25 cellular contexts compared by ENCODE assay signal in the genomic region with DNA sequence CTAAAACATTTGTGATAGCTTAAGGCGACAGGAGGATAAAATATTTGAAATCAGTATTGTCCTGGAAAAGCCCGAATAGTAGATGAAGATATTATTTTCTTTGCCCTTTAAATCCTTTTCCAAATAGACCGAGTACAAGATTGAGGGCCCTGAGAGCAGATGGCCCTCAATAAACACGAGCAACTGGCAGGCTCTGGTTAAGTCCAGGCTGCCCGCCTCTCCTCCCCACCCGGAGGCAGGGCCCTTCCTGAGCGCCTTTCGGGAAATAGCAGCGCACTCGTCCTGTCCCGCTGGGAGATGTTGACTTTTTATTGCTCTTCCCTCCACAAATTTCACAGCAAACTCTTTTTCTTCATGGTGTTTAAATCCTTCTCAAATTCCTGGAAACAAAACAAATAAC. TPM values are rescaled to one million over a fixed set of nuclear protein-coding genes. Genes with fewer than 3 reads are reported as not detected.
DNase-seq lines count a peak whose midpoint lies in the region; ATAC-seq, FAIRE-seq and TF ChIP-seq lines count a peak whose summit lies in the region.
"Had no signal": no experiment of that assay in that cellular context is flagged by ENCODE, and none has a peak within 500 bp of the region (broad histone marks: within the 10 kb centered on the region; RNA-seq: fewer than 3 reads in every experiment).

No MANE protein-coding gene starts in this region.

- POLR2A ChIA-PET in activated CD8-positive, alpha-beta T cell treated with anti-CD3 and anti-CD28 coated beads, Interleukin-2, amount 10 ng/mL, durations not matched to agents 7 days and 5 days (lab: Charles Lee), result no interaction called here

- H3K9me3 ChIP-seq in WERI-Rb-1 (ENCODE audit: severe bottlenecking) (no peaks in the 10 kb centered on the region), osteoblast (ENCODE audit: low read depth, low read length) (no peaks in the 10 kb centered on the region), left ventricle myocardium inferior (replicated peaks) (no peaks in the 10 kb centered on the region)
- H3K9me3 ChIP-seq: A549, prostate gland, upper lobe of left lung had no signal

- H3K4me2 ChIP-seq in osteoblast (ENCODE audit: insufficient read depth, low read length), result peak overlapping the region; percentile 18
- H3K4me2 ChIP-seq: A549 had no signal

- peak overlapping the region; percentile 55 for H3K27ac ChIP-seq in WERI-Rb-1
- no peak overlapping the region for H3K27ac ChIP-seq in osteoblast (ENCODE audit: low read depth, low read length)
- H3K27ac ChIP-seq in left ventricle myocardium inferior (replicated peaks), result no peak overlapping the region
- H3K27ac ChIP-seq: A549, cardiac muscle cell, upper lobe of left lung had no signal

- no peak overlapping the region for H3K27ac Mint-ChIP-seq in activated CD8-positive, alpha-beta T cell treated with anti-CD3 and anti-CD28 coated beads, Interleukin-2, amount 10 ng/mL, durations not matched to agents 7 days and 5 days
- H3K27ac Mint-ChIP-seq: CD8-positive, alpha-beta memory T cell; IgD-negative memory B cell; WTC11 had no signal

- H3K27me3 Mint-ChIP-seq in activated CD8-positive, alpha-beta T cell treated with anti-CD3 and anti-CD28 coated beads, Interleukin-2, amount 10 ng/mL, durations not matched to agents 7 days and 5 days (ENCODE audit: low read depth), result peaks cover 7% of the 10 kb centered on the region
- H3K27me3 Mint-ChIP-seq: activated naive CD4-positive, alpha-beta T cell treated with anti-CD3 and anti-CD28 coated beads, Interleukin-2, amount 50 U/mL, for 24 hours had no signal

- DNase-seq in D721Med (ENCODE audit: insufficient read length, low spot score) (peak; percentile 73), NCI-H1694 treated with DMSO at 0.1 percent for 48 hours (lab: John Stamatoyannopoulos, UW) (peak; percentile 83), WERI-Rb-1 (peak; percentile 78), osteoblast (ENCODE audit: insufficient read length, low spot score, missing footprints) (peak; percentile 75), NCI-H748 (lab: John Stamatoyannopoulos, UW; ENCODE audit: unreplicated experiment) (no peak), SIG-M5 (lab: John Stamatoyannopoulos, UW) (no peak), left ventricle myocardium inferior (no peak)
- DNase-seq in activated CD8-positive, alpha-beta T cell treated with anti-CD3 and anti-CD28 coated beads, Interleukin-2, amount 10 ng/mL, durations not matched to agents 7 days and 5 days, result no peak
- DNase-seq: activated CD4-positive, alpha-beta T cell treated with anti-CD3 and anti-CD28 coated beads, Interleukin-2, amount 50 U/mL, for 1 hour; aorta; CD8-positive, alpha-beta memory T cell; DND-41; NCI-H526 treated with DMSO at 0.1 percent for 48 hours; T1000; upper lobe of left lung had no signal

- no peak overlapping the region for H3K4me3 Mint-ChIP-seq in activated CD8-positive, alpha-beta T cell treated with anti-CD3 and anti-CD28 coated beads, Interleukin-2, amount 10 ng/mL, durations not matched to agents 7 days and 5 days
- H3K4me3 Mint-ChIP-seq: activated naive CD4-positive, alpha-beta T cell treated with anti-CD3 and anti-CD28 coated beads, Interleukin-2, amount 50 U/mL, for 24 hours; CD8-positive, alpha-beta memory T cell; IgD-negative memory B cell; WTC11 had no signal

- H3K4me1 Mint-ChIP-seq in activated CD8-positive, alpha-beta T cell treated with anti-CD3 and anti-CD28 coated beads, Interleukin-2, amount 10 ng/mL, durations not matched to agents 7 days and 5 days (ENCODE audit: low read depth), result no peaks in the 10 kb centered on the region
- H3K4me1 Mint-ChIP-seq: activated naive CD4-positive, alpha-beta T cell treated with anti-CD3 and anti-CD28 coated beads, Interleukin-2, amount 50 U/mL, for 24 hours; CD8-positive, alpha-beta memory T cell had no signal

- no peak for ATAC-seq in activated CD8-positive, alpha-beta T cell treated with anti-CD3 and anti-CD28 coated beads, Interleukin-2, amount 10 ng/mL, durations not matched to agents 7 days and 5 days
- ATAC-seq: A549, HCT116, WTC11 had no signal

- no peaks in the 10 kb centered on the region for H3K36me3 Mint-ChIP-seq in activated CD8-positive, alpha-beta T cell treated with anti-CD3 and anti-CD28 coated beads, Interleukin-2, amount 10 ng/mL, durations not matched to agents 7 days and 5 days (ENCODE audit: low read depth)
- H3K36me3 Mint-ChIP-seq: activated naive CD4-positive, alpha-beta T cell treated with anti-CD3 and anti-CD28 coated beads, Interleukin-2, amount 50 U/mL, for 24 hours; CD8-positive, alpha-beta memory T cell; WTC11 had no signal

- H2AFZ ChIP-seq in osteoblast (ENCODE audit: low read length), result peak overlapping the region; percentile 86

- CTCF ChIA-PET in activated CD8-positive, alpha-beta T cell treated with anti-CD3 and anti-CD28 coated beads, Interleukin-2, amount 10 ng/mL, durations not matched to agents 7 days and 5 days (lab: Charles Lee), result no interaction called here

- peaks cover 13% of the 10 kb centered on the region for H3K4me1 ChIP-seq in osteoblast (ENCODE audit: insufficient read depth, low read length)
- H3K4me1 ChIP-seq in left ventricle myocardium inferior, result peaks cover 6% of the 10 kb centered on the region
- H3K4me1 ChIP-seq: A549, prostate gland had no signal

- H3K79me2 ChIP-seq in osteoblast (ENCODE audit: insufficient read depth, low read length), result no peaks in the 10 kb centered on the region

- H4K20me1 ChIP-seq in osteoblast (ENCODE audit: insufficient read depth, low read length), result no peaks in the 10 kb centered on the region

- H3K36me3 ChIP-seq in WERI-Rb-1 (no peaks in the 10 kb centered on the region), osteoblast (ENCODE audit: insufficient read depth, low read length) (no peaks in the 10 kb centered on the region), left ventricle myocardium inferior (no peaks in the 10 kb centered on the region)
- H3K36me3 ChIP-seq: cardiac muscle cell, prostate gland, upper lobe of left lung had no signal

- H3K4me3 ChIP-seq in WERI-Rb-1 (ENCODE audit: low read depth, low read length) (no peak overlapping the region), osteoblast (ENCODE audit: insufficient read depth, low read length) (no peak overlapping the region), left ventricle myocardium inferior (no peak overlapping the region)
- H3K4me3 ChIP-seq: A549, cardiac muscle cell, lung, prostate gland, upper lobe of left lung had no signal

- H3K9me3 Mint-ChIP-seq in activated CD8-positive, alpha-beta T cell treated with anti-CD3 and anti-CD28 coated beads, Interleukin-2, amount 10 ng/mL, durations not matched to agents 7 days and 5 days (ENCODE audit: insufficient read depth), result no peaks in the 10 kb centered on the region
- H3K9me3 Mint-ChIP-seq: activated naive CD4-positive, alpha-beta T cell treated with anti-CD3 and anti-CD28 coated beads, Interleukin-2, amount 50 U/mL, for 24 hours; CD8-positive, alpha-beta memory T cell; IgD-negative memory B cell had no signal

- intact Hi-C loops in left ventricle myocardium inferior (cut with micrococcal nuclease), result no loop called here

- H3K27me3 ChIP-seq in WERI-Rb-1 (ENCODE audit: insufficient read depth, low read depth, severe bottlenecking) (no peaks in the 10 kb centered on the region), osteoblast (ENCODE audit: insufficient read depth, low read length) (peaks cover 8% of the 10 kb centered on the region), left ventricle myocardium inferior (ENCODE audit: low read depth) (no peaks in the 10 kb centered on the region)
- H3K27me3 ChIP-seq: cardiac muscle cell, upper lobe of left lung had no signal

- TF ChIP-seq CTCF in D721Med (IDR thresholded peaks at IDR 0.05; ENCODE audit: insufficient read depth, missing control alignments) (no peak), WERI-Rb-1 (IDR thresholded peaks at IDR 0.05; ENCODE audit: low read depth, low read length) (no peak), osteoblast (IDR thresholded peaks at IDR 0.05; ENCODE audit: extremely low read depth, low read depth, low read length) (no peak), left ventricle myocardium inferior (IDR thresholded peaks at IDR 0.05; ENCODE audit: borderline replicate concordance) (no peak)

- no peak for FAIRE-seq in D721Med (lab: Jason Lieb, UNC)
- FAIRE-seq: A549, GM12892, keratinocyte had no signal

RNA-seq across cellular contexts. Expression of a gene that starts 50.8 kb away (rescaled TPM):
- total RNA-seq in osteoblast (66.6 and 72.8 TPM in 2 replicates), left ventricle myocardium inferior (81.9 TPM)
- total RNA-seq in activated CD8-positive, alpha-beta T cell treated with anti-CD3 and anti-CD28 coated beads, Interleukin-2, amount 10 ng/mL, durations not matched to agents 7 days and 5 days, result 100 to 1,000 TPM; 132 to 134 TPM

Comparison
In these comparisons a context has a peak if more than half of its experiments do, and no peak if none do; other contexts are left out.
1. DNase-seq: peak in D721Med (single experiment), NCI-H1694 treated with DMSO at 0.1 percent for 48 hours (single experiment), WERI-Rb-1 (single experiment) and osteoblast (single experiment); none in NCI-H748 (single experiment), activated CD8-positive, alpha-beta T cell treated with anti-CD3 and anti-CD28 coated beads, Interleukin-2, amount 10 ng/mL, durations not matched to agents 7 days and 5 days (single experiment), SIG-M5 (single experiment) and left ventricle myocardium inferior (single experiment).